In genomic region chr13:23348270-23349126, GRCh38 we compare ENCODE assay signal across 16 cellular contexts.
DNase-seq lines count a peak whose midpoint lies in the region; ATAC-seq and TF ChIP-seq lines count a peak whose summit lies in the region.
"Had no signal": no experiment of that assay in that cellular context is flagged by ENCODE, and none has a peak within 500 bp of the region (broad histone marks: within the 10 kb centered on the region; RNA-seq: fewer than 3 reads in every experiment).

No MANE protein-coding gene starts in this region.

- H3K18ac ChIP-seq in H9 (ENCODE audit: insufficient read length, low read depth, low read length) = no peak overlapping the region

- H4K5ac ChIP-seq in H9 (ENCODE audit: insufficient read length, low read depth, low read length) = no peak overlapping the region

- WGBS in H9 (ENCODE audit: extremely low coverage, insufficient read length, low lambda C conversion rate) = no CpG with 5 or more reads among the region's 4 CpGs

- TF ChIP-seq CTCF in H9 (conservative IDR thresholded peaks at IDR 0.05) (peak; percentile 51; the same call in 2 of the 3 replicates), osteocyte (IDR thresholded peaks at IDR 0.05) (no peak)

- H2BK12ac ChIP-seq in H9 (ENCODE audit: insufficient read length, low read depth, low read length) = no peak overlapping the region

- H2BK5ac ChIP-seq in H9 (ENCODE audit: insufficient read length, low read length) = no peak overlapping the region

- H3K79me2 ChIP-seq in H9 (ENCODE audit: insufficient read depth, low read length) = 0 out of 2 replicates have a peak, but pooled peaks cover 4% of the 10 kb centered on the region

- H3K9ac ChIP-seq in H9 (ENCODE audit: extremely low read depth, insufficient read length, low read length) = no peak overlapping the region

- no peak overlapping the region for H2AK5ac ChIP-seq in H9 (ENCODE audit: insufficient read length, low read length)

- DNase-seq in H9 = no peak
- DNase-seq in RPMI7951 (ENCODE audit: low read depth) = peak; percentile 20
- peak; percentile 70 for DNase-seq in fibroblast of the conjunctiva (ENCODE audit: low read depth)
- no peak for DNase-seq in osteocyte (ENCODE audit: extremely low spot score, unreplicated experiment)
- DNase-seq in DMS153 (lab: John Stamatoyannopoulos, UW) = no peak
- DNase-seq in AG08395 (ENCODE audit: low spot score) = no peak
- DNase-seq in activated T-cell treated with anti-CD3 and anti-CD28 coated beads, Interleukin-2, amount 50 U/mL, for 24 hours = no peak
- DNase-seq: activated CD4-positive, alpha-beta T cell treated with anti-CD3 and anti-CD28 coated beads, Interleukin-2, amount 50 U/mL, for 4 hours; body of pancreas; CD8-positive, alpha-beta T cell; hypothalamus; NCI-H446 had no signal

- H3K27ac ChIP-seq in H9 (ENCODE audit: insufficient read length, low read depth, low read length) = no peak overlapping the region
- H3K27ac ChIP-seq: body of pancreas, neutrophil had no signal

- no peak overlapping the region for H2BK15ac ChIP-seq in H9 (ENCODE audit: low read depth, low read length)

- H4K91ac ChIP-seq in H9 (ENCODE audit: insufficient read length, low read depth, low read length) = no peak overlapping the region

- no peaks in the 10 kb centered on the region for H3K4me1 ChIP-seq in H9 (ENCODE audit: insufficient read depth, low read length)

- no peak overlapping the region for H3K23ac ChIP-seq in H9 (ENCODE audit: insufficient read length, low read depth, low read length)

- H2BK20ac ChIP-seq in H9 (ENCODE audit: low read depth, low read length, poor library complexity, severe bottlenecking) = no peak overlapping the region

- H3K27ac Mint-ChIP-seq in H9 = no peak overlapping the region; a peak in 1 of 7 replicates
- peak overlapping the region; percentile 32 for H3K27ac Mint-ChIP-seq in osteocyte (ENCODE audit: unreplicated experiment)
- no peak overlapping the region for H3K27ac Mint-ChIP-seq in activated T-cell treated with anti-CD3 and anti-CD28 coated beads, Interleukin-2, amount 50 U/mL, for 24 hours
- H3K27ac Mint-ChIP-seq: activated T-helper 17 cell treated with anti-CD3 and anti-CD28 coated beads, Interleukin-2, amount 50 U/mL, for 72 hours; CD8-positive, alpha-beta T cell; T-helper 2 cell treated with Interferon-gamma antibody and Interleukin-4, amounts not matched to agents 5 μg/mL and 100 μg/mL, for 36 hours had no signal

- no peak overlapping the region for H3K14ac ChIP-seq in H9 (ENCODE audit: insufficient read depth, low read length)

- H3K4ac ChIP-seq in H9 (ENCODE audit: low read depth, low read length) = no peak overlapping the region

- H3K27me3 ChIP-seq in H9 (ENCODE audit: insufficient read depth, low read length) = no peaks in the 10 kb centered on the region
- H3K27me3 ChIP-seq: body of pancreas, neutrophil had no signal

- no peak overlapping the region for H4K8ac ChIP-seq in H9 (replicated peaks; ENCODE audit: insufficient read length, low read depth, low read length)

- no peaks in the 10 kb centered on the region; a peak in 1 of 4 replicates for H3K4me1 Mint-ChIP-seq in H9
- H3K4me1 Mint-ChIP-seq in osteocyte (ENCODE audit: unreplicated experiment) = peaks cover 43% of the 10 kb centered on the region
- peaks cover 20% of the 10 kb centered on the region for H3K4me1 Mint-ChIP-seq in activated T-cell treated with anti-CD3 and anti-CD28 coated beads, Interleukin-2, amount 50 U/mL, for 24 hours (ENCODE audit: low read depth)
- H3K4me1 Mint-ChIP-seq: activated T-helper 17 cell treated with anti-CD3 and anti-CD28 coated beads, Interleukin-2, amount 50 U/mL, for 72 hours had no signal

- H3K23me2 ChIP-seq in H9 (ENCODE audit: insufficient read length, low read depth, low read length, poor library complexity, severe bottlenecking) = no peaks in the 10 kb centered on the region

- H3K56ac ChIP-seq in H9 (ENCODE audit: insufficient read length, low read depth, low read length) = no peak overlapping the region

- H4K20me1 ChIP-seq in H9 (ENCODE audit: control insufficient read depth, insufficient read depth, insufficient read length) = no peaks in the 10 kb centered on the region

- no peaks in the 10 kb centered on the region for H3K9me3 ChIP-seq in H9 (ENCODE audit: control insufficient read depth, low read depth, low read length)
- H3K9me3 ChIP-seq: body of pancreas, neutrophil had no signal

- H3K4me3 Mint-ChIP-seq in H9 = no peak overlapping the region
- H3K4me3 Mint-ChIP-seq in osteocyte (ENCODE audit: unreplicated experiment) = no peak overlapping the region
- no peak overlapping the region for H3K4me3 Mint-ChIP-seq in activated T-cell treated with anti-CD3 and anti-CD28 coated beads, Interleukin-2, amount 50 U/mL, for 24 hours
- H3K4me3 Mint-ChIP-seq: activated T-helper 17 cell treated with anti-CD3 and anti-CD28 coated beads, Interleukin-2, amount 50 U/mL, for 72 hours; CD8-positive, alpha-beta T cell; T-helper 2 cell treated with Interferon-gamma antibody and Interleukin-4, amounts not matched to agents 5 μg/mL and 100 μg/mL, for 36 hours had no signal

- H3K79me1 ChIP-seq in H9 (ENCODE audit: insufficient read depth, low read depth, low read length, poor library complexity, severe bottlenecking) = peaks cover 5% of the 10 kb centered on the region

- H3K4me2 ChIP-seq in H9 (ENCODE audit: insufficient read depth, insufficient read length, low read length) = no peak overlapping the region

- no peaks in the 10 kb centered on the region; a peak in 1 of 5 replicates for H3K9me3 Mint-ChIP-seq in H9
- H3K9me3 Mint-ChIP-seq in osteocyte (ENCODE audit: unreplicated experiment) = no peaks in the 10 kb centered on the region
- peaks cover 18% of the 10 kb centered on the region for H3K9me3 Mint-ChIP-seq in activated T-cell treated with anti-CD3 and anti-CD28 coated beads, Interleukin-2, amount 50 U/mL, for 24 hours

- no peak for ATAC-seq in GM21825 (IDR thresholded peaks at IDR 0.05; ENCODE audit: unreplicated experiment)
- ATAC-seq: activated T-helper 17 cell treated with anti-CD3 and anti-CD28 coated beads, Interleukin-2, amount 50 U/mL, for 72 hours; body of pancreas; CD8-positive, alpha-beta T cell had no signal

- H2AFZ ChIP-seq in H9 (ENCODE audit: low read length) = no peak overlapping the region

- H3K27me3 Mint-ChIP-seq in H9 (ENCODE audit: low read depth) (no peaks in the 10 kb centered on the region), osteocyte (ENCODE audit: unreplicated experiment) (no peaks in the 10 kb centered on the region)
- H3K27me3 Mint-ChIP-seq in activated T-cell treated with anti-CD3 and anti-CD28 coated beads, Interleukin-2, amount 50 U/mL, for 24 hours = no peaks in the 10 kb centered on the region
- H3K27me3 Mint-ChIP-seq: activated T-helper 17 cell treated with anti-CD3 and anti-CD28 coated beads, Interleukin-2, amount 50 U/mL, for 72 hours had no signal

- H3T11ph ChIP-seq in H9 (ENCODE audit: low read length) = no peak overlapping the region

- H2BK120ac ChIP-seq in H9 (ENCODE audit: low read depth, low read length, poor library complexity, severe bottlenecking) = no peak overlapping the region

- H3K36me3 Mint-ChIP-seq in H9 (ENCODE audit: insufficient read depth in 1 of 3, low read depth in 3 of 3) (peaks cover 51 to 69% (median 57%) of the 10 kb centered on the region in 3 experiments; a peak in 6 of 7 replicates), osteocyte (ENCODE audit: unreplicated experiment) (peaks cover 57% of the 10 kb centered on the region)
- peaks cover 99% of the 10 kb centered on the region for H3K36me3 Mint-ChIP-seq in activated T-cell treated with anti-CD3 and anti-CD28 coated beads, Interleukin-2, amount 50 U/mL, for 24 hours (ENCODE audit: low read depth)

Comparison
In these comparisons a context has a peak if more than half of its experiments do, and no peak if none do; other contexts are left out.
1. DNase-seq: peak in RPMI7951 (single experiment) and fibroblast of the conjunctiva (single experiment); none in H9 (single experiment), osteocyte (single experiment), DMS153 (single experiment), AG08395 (single experiment) and activated T-cell treated with anti-CD3 and anti-CD28 coated beads, Interleukin-2, amount 50 U/mL, for 24 hours (single experiment).